In the genomic region with DNA sequence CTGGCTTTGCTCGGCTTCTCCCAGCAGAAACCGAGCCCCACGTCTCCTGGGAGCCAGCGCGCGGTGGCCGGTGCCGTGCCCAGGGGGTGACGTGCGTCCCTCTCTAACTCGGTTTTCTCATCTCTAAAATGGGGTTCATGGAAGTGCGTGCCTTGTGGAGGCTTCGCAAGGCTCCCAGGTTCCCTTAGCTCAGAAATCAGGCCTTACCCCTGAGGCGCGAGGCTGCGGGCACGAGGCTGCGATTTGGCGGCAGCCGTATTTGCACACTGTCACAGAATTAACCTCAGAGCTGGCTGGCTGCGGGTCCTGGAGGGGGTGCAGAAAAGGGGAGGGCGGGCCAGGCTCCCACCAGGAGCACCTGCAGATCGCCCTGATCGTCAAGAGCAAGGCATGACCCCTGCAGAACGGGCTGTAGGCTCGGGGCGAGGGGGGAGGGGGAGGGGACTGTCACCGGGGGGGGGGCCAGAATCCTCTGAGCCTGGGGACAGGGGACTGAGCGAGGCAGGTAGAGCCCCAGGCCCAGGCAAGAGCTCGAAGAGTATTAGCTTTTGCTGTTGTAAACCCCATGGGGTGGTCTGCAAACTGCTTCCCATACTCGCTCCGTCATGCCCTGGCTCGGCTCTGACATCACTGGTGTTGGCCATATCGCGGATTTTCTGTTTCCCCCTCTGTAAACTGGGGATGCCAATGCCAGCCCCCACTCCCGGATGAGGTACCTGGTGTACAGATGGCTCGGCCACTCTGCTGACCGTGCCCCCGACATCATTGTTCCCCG, we compare ENCODE assay signal across 1 cellular context.
TF ChIP-seq lines count a peak whose summit lies in the region.

No MANE protein-coding gene starts in this region.

TF ChIP-seq in HCT116, 20 proteins besides CTCF, POLR2A, EP300 and RAD21 (continued from another document):
- TF ChIP-seq, protein P1, sequence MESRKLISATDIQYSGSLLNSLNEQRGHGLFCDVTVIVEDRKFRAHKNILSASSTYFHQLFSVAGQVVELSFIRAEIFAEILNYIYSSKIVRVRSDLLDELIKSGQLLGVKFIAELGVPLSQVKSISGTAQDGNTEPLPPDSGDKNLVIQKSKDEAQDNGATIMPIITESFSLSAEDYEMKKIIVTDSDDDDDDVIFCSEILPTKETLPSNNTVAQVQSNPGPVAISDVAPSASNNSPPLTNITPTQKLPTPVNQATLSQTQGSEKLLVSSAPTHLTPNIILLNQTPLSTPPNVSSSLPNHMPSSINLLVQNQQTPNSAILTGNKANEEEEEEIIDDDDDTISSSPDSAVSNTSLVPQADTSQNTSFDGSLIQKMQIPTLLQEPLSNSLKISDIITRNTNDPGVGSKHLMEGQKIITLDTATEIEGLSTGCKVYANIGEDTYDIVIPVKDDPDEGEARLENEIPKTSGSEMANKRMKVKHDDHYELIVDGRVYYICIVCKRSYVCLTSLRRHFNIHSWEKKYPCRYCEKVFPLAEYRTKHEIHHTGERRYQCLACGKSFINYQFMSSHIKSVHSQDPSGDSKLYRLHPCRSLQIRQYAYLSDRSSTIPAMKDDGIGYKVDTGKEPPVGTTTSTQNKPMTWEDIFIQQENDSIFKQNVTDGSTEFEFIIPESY (IDR thresholded peaks at IDR 0.05; ENCODE audit: extremely low read depth, insufficient replicate concordance, low read length), result no peak
- no peak for TF ChIP-seq ELF1 (IDR thresholded peaks at IDR 0.05; ENCODE audit: borderline replicate concordance, low read depth)
- TF ChIP-seq, protein P2, sequence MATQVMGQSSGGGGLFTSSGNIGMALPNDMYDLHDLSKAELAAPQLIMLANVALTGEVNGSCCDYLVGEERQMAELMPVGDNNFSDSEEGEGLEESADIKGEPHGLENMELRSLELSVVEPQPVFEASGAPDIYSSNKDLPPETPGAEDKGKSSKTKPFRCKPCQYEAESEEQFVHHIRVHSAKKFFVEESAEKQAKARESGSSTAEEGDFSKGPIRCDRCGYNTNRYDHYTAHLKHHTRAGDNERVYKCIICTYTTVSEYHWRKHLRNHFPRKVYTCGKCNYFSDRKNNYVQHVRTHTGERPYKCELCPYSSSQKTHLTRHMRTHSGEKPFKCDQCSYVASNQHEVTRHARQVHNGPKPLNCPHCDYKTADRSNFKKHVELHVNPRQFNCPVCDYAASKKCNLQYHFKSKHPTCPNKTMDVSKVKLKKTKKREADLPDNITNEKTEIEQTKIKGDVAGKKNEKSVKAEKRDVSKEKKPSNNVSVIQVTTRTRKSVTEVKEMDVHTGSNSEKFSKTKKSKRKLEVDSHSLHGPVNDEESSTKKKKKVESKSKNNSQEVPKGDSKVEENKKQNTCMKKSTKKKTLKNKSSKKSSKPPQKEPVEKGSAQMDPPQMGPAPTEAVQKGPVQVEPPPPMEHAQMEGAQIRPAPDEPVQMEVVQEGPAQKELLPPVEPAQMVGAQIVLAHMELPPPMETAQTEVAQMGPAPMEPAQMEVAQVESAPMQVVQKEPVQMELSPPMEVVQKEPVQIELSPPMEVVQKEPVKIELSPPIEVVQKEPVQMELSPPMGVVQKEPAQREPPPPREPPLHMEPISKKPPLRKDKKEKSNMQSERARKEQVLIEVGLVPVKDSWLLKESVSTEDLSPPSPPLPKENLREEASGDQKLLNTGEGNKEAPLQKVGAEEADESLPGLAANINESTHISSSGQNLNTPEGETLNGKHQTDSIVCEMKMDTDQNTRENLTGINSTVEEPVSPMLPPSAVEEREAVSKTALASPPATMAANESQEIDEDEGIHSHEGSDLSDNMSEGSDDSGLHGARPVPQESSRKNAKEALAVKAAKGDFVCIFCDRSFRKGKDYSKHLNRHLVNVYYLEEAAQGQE (IDR thresholded peaks at IDR 0.05; ENCODE audit: low read depth), result no peak
- TF ChIP-seq, protein P3, sequence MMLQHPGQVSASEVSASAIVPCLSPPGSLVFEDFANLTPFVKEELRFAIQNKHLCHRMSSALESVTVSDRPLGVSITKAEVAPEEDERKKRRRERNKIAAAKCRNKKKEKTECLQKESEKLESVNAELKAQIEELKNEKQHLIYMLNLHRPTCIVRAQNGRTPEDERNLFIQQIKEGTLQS (IDR thresholded peaks at IDR 0.05), result no peak
- TF ChIP-seq EZH2phosphoT487 (IDR thresholded peaks at IDR 0.05; ENCODE audit: borderline replicate concordance), result no peak
- TF ChIP-seq, protein P4, sequence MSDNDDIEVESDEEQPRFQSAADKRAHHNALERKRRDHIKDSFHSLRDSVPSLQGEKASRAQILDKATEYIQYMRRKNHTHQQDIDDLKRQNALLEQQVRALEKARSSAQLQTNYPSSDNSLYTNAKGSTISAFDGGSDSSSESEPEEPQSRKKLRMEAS (IDR thresholded peaks at IDR 0.05), result no peak
- no peak for TF ChIP-seq YY1 (IDR thresholded peaks at IDR 0.05; ENCODE audit: extremely low read depth, insufficient replicate concordance, low read depth, low read length)
- TF ChIP-seq CBX3 (IDR thresholded peaks at IDR 0.05; ENCODE audit: low read depth), result no peak
- TF ChIP-seq CEBPB (IDR thresholded peaks at IDR 0.05; ENCODE audit: low read depth), result no peak
- no peak for TF ChIP-seq SRF (IDR thresholded peaks at IDR 0.05; ENCODE audit: low read depth)
